Comparison of ENCODE assay signal across 9 cellular contexts in the genomic region with DNA sequence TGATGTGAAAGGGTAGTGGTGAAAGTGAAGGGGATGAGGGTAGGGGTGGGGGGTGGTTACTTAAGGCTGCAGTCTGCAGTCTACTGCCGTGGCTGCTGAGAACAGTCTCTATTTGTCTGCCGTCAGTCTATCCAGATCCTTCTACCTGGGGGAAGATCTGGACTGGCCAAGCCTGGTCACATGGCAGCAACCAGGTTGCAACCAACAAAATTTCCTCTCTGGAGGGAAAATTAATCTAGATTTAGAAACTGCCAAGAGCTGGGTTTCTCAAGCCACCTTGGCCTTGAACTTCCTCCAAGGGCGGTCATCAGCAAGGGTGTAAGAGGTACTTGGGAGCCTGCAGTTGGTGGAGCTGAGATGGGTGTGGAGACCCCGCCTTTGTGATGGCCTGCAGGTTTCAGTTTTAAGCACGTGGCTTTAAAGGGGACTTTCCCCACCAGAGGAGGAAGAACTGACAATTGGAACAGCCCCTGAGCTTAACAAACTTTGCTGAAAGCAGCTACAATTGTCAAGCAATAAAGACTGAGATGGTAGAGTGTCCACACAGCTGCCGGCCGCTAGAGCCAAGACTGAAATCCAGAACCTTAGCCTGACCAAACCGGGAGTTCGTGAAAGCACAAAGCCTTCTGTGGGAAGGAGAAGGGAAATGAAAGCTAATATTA. TPM values are rescaled to one million over a fixed set of nuclear protein-coding genes. Genes with fewer than 3 reads are reported as not detected.
DNase-seq lines count a peak whose midpoint lies in the region; ATAC-seq and TF ChIP-seq lines count a peak whose summit lies in the region.
"Had no signal": no experiment of that assay in that cellular context is flagged by ENCODE, and none has a peak within 500 bp of the region (broad histone marks: within the 10 kb centered on the region; RNA-seq: fewer than 3 reads in every experiment).

No MANE protein-coding gene starts in this region.

- H3K4me3 ChIP-seq in DND-41 (ENCODE audit: low read depth in 1 of 2, low read length in 2 of 2), result no peak overlapping the region

- H4K20me1 ChIP-seq in DND-41 (ENCODE audit: insufficient read depth, low read length), result no peaks in the 10 kb centered on the region

- H3K4me1 Mint-ChIP-seq in natural killer cell treated with Interleukin-12 subunit alpha and Interleukin-12 subunit beta and Interleukin-15 and Interleukin-18, amount 100 ng/mL, for 72 hours (ENCODE audit: low read depth in 2 of 2), result peaks cover 25% of the 10 kb centered on the region in 2 donors

- H3K27me3 ChIP-seq in DND-41 (ENCODE audit: insufficient read depth, low read length, poor library complexity), result no peaks in the 10 kb centered on the region

- H2AFZ ChIP-seq in DND-41 (ENCODE audit: low read depth, low read length), result peak overlapping the region; percentile 53

- ATAC-seq in DND-41 (ENCODE audit: insufficient read depth, low read depth), result peak; percentile 64; the same call in 2 of the 3 replicates
- peak; percentile 73 for ATAC-seq in GM21576 (IDR thresholded peaks at IDR 0.05; ENCODE audit: unreplicated experiment)
- peak; percentile 92 for ATAC-seq in natural killer cell treated with Interleukin-12 subunit alpha and Interleukin-12 subunit beta and Interleukin-15 and Interleukin-18, amount 100 ng/mL, for 72 hours

- H3K4me1 ChIP-seq in DND-41 (ENCODE audit: insufficient read depth, low read length), result no peaks in the 10 kb centered on the region

- H3K36me3 ChIP-seq in DND-41 (ENCODE audit: insufficient read depth, low read length), result no peaks in the 10 kb centered on the region
- H3K36me3 ChIP-seq: heart right ventricle had no signal

- no peak for TF ChIP-seq CTCF in DND-41 (IDR thresholded peaks at IDR 0.05; ENCODE audit: borderline replicate concordance, extremely low read depth, low read length, poor library complexity, severe bottlenecking)

- no peaks in the 10 kb centered on the region for H3K36me3 Mint-ChIP-seq in natural killer cell treated with Interleukin-12 subunit alpha and Interleukin-12 subunit beta and Interleukin-15 and Interleukin-18, amount 100 ng/mL, for 72 hours

- H3K27me3 Mint-ChIP-seq in natural killer cell treated with Interleukin-12 subunit alpha and Interleukin-12 subunit beta and Interleukin-15 and Interleukin-18, amount 100 ng/mL, for 72 hours, result no peaks in the 10 kb centered on the region

- no peak overlapping the region for H3K27ac ChIP-seq in DND-41 (ENCODE audit: low read length)

- peak overlapping the region; percentile 94 to 97 for H3K27ac Mint-ChIP-seq in natural killer cell treated with Interleukin-12 subunit alpha and Interleukin-12 subunit beta and Interleukin-15 and Interleukin-18, amount 100 ng/mL, for 72 hours

- no peaks in the 10 kb centered on the region for H3K9me3 ChIP-seq in DND-41 (ENCODE audit: insufficient read depth, low read length, severe bottlenecking)
- H3K9me3 ChIP-seq: heart right ventricle had no signal

- intact Hi-C loops in posterior vena cava (cut with DNase I), result no loop called here

- no peak overlapping the region for H3K4me2 ChIP-seq in DND-41 (ENCODE audit: insufficient read depth, low read length)

- H3K9me3 Mint-ChIP-seq in natural killer cell treated with Interleukin-12 subunit alpha and Interleukin-12 subunit beta and Interleukin-15 and Interleukin-18, amount 100 ng/mL, for 72 hours, result no peaks in the 10 kb centered on the region

- DNase-seq in DND-41 (peak; percentile 20), LoVo (ENCODE audit: low spot score) (peak; percentile 87), activated T-cell treated with anti-CD3 and anti-CD28 coated beads for 24 hours (ENCODE audit: low read depth) (peak; percentile 66), posterior vena cava (ENCODE audit: low spot score) (no peak), AG08396 (ENCODE audit: low spot score) (no peak), NCI-H2171 treated with DMSO at 0.1 percent for 48 hours (lab: John Stamatoyannopoulos, UW) (no peak)
- peak; percentile 86 for DNase-seq in natural killer cell treated with Interleukin-12 subunit alpha and Interleukin-12 subunit beta and Interleukin-15 and Interleukin-18, amount 100 ng/mL, for 72 hours (ENCODE audit: low spot score)
- DNase-seq: heart right ventricle had no signal

- H3K9ac ChIP-seq in DND-41 (ENCODE audit: low read depth, low read length), result no peak overlapping the region

- H3K4me3 Mint-ChIP-seq in natural killer cell treated with Interleukin-12 subunit alpha and Interleukin-12 subunit beta and Interleukin-15 and Interleukin-18, amount 100 ng/mL, for 72 hours, result peak overlapping the region; percentile 90

- no peaks in the 10 kb centered on the region for H3K79me2 ChIP-seq in DND-41 (ENCODE audit: insufficient read depth, low read length)

RNA-seq across cellular contexts. Expression of a gene that starts 31.4 kb away (rescaled TPM):
- 100 to 1,000 TPM in 1 of 2 donors, 10 to 100 TPM in 1; 96.1 to 117 TPM for total RNA-seq in natural killer cell treated with Interleukin-12 subunit alpha and Interleukin-12 subunit beta and Interleukin-15 and Interleukin-18, amount 100 ng/mL, for 72 hours
- 10 to 100 TPM; 56.9 to 73.4 TPM for total RNA-seq in posterior vena cava

RNA-seq across cellular contexts. Expression of a gene that starts 34.1 kb away (rescaled TPM):
- 1,000 to 10,000 TPM; 1,502 to 3,073 TPM for total RNA-seq in natural killer cell treated with Interleukin-12 subunit alpha and Interleukin-12 subunit beta and Interleukin-15 and Interleukin-18, amount 100 ng/mL, for 72 hours
- total RNA-seq in posterior vena cava, result 1,000 to 10,000 TPM; 1,249 to 1,274 TPM

RNA-seq across cellular contexts. Expression of a gene that starts 58.7 kb away (rescaled TPM):
- total RNA-seq in natural killer cell treated with Interleukin-12 subunit alpha and Interleukin-12 subunit beta and Interleukin-15 and Interleukin-18, amount 100 ng/mL, for 72 hours, result 10 to 100 TPM in 1 of 2 donors, 1 to 10 TPM in 1; 6.6 to 18.3 TPM
- 1 to 10 TPM; 1.0 to 2.6 TPM for total RNA-seq in posterior vena cava

Comparison
In these comparisons a context has a peak if more than half of its experiments do, and no peak if none do; other contexts are left out.
1. DNase-seq: peak in DND-41 (single experiment), LoVo (single experiment), activated T-cell treated with anti-CD3 and anti-CD28 coated beads for 24 hours (single experiment) and natural killer cell treated with Interleukin-12 subunit alpha and Interleukin-12 subunit beta and Interleukin-15 and Interleukin-18, amount 100 ng/mL, for 72 hours (single experiment); none in posterior vena cava (single experiment), AG08396 (single experiment) and NCI-H2171 treated with DMSO at 0.1 percent for 48 hours (single experiment).
2. Peak in every context shown above with its lines, with median percentiles within 50 percentile points of each other: ATAC-seq.